21 cellular contexts compared by ENCODE assay signal in the genomic region with DNA sequence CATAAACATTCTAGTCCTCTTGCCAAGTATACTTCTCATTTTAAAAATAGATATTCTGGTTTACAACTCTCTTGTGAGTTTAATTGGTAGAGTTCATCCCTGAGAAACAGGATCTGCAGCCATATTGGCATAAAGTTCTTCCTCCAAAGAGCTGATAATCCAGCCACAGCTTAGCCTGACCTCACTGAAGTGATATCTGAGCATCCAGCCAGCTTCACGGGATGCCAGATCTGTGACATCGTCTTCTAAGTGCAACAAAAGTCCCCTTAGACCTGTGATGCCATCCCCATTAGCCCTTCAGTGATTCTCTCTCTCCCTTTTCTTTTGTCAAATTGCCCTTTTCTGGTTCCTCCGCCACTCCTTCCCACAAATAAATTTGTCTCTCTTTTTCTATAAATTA.
"Had no signal": no experiment of that assay in that cellular context is flagged by ENCODE, and none has a peak within 500 bp of the region (broad histone marks: within the 10 kb centered on the region; RNA-seq: fewer than 3 reads in every experiment).

No MANE protein-coding gene starts in this region.

- H3K4me3 ChIP-seq: ascending aorta, gastroesophageal sphincter, lower lobe of right lung, prostate gland, right atrium auricular region, thyroid gland had no signal

- H3K36me3 Mint-ChIP-seq: activated naive CD4-positive, alpha-beta T cell treated with anti-CD3 and anti-CD28 coated beads, Interleukin-2, amount 50 U/mL, for 24 hours; natural killer cell treated with Interleukin-12 subunit alpha and Interleukin-12 subunit beta and Interleukin-15 and Interleukin-18, amount 100 ng/mL, for 72 hours had no signal

- H3K36me3 ChIP-seq: ascending aorta, gastroesophageal sphincter, lower lobe of right lung, prostate gland, right atrium auricular region, thyroid gland had no signal

- DNase-seq: activated CD4-positive, CD25-positive, alpha-beta regulatory T cell treated with anti-CD3 and anti-CD28 coated beads, Interleukin-2, amount 50 U/mL, for 72 hours; activated effector memory CD4-positive, alpha-beta T cell treated with anti-CD3 and anti-CD28 coated beads, Interleukin-2, amount 50 U/mL, for 16 hours; activated T-cell treated with anti-CD3 and anti-CD28 coated beads, Interleukin-2, amount 50 U/mL, for 72 hours; cerebellar nuclear complex; cortex of kidney; effector CD4-positive, alpha-beta T cell; left colon; lower lobe of right lung; occipital lobe; stimulated activated CD4-positive, alpha-beta T cell treated with anti-CD3 and anti-CD28 coated beads, Interleukin-2, amount 100 ng/mL, for 24 hours; stimulated activated naive CD4-positive, alpha-beta T cell treated with Interleukin-2 at 50 U/mL for 16 hours; T-helper 1 cell; T-helper 9 cell; thyroid gland had no signal

- H3K9me3 ChIP-seq: ascending aorta, gastroesophageal sphincter, lower lobe of right lung, prostate gland, right atrium auricular region, thyroid gland had no signal

- H3K4me1 Mint-ChIP-seq: activated naive CD4-positive, alpha-beta T cell treated with anti-CD3 and anti-CD28 coated beads, Interleukin-2, amount 50 U/mL, for 24 hours had no signal

- H3K4me3 Mint-ChIP-seq: activated naive CD4-positive, alpha-beta T cell treated with anti-CD3 and anti-CD28 coated beads, Interleukin-2, amount 50 U/mL, for 24 hours; activated T-cell treated with anti-CD3 and anti-CD28 coated beads, Interleukin-2, amount 50 U/mL, for 72 hours; natural killer cell treated with Interleukin-12 subunit alpha and Interleukin-12 subunit beta and Interleukin-15 and Interleukin-18, amount 100 ng/mL, for 72 hours had no signal

- H3K27ac ChIP-seq: ascending aorta, gastroesophageal sphincter, lower lobe of right lung, prostate gland, right atrium auricular region, thyroid gland had no signal

- FAIRE-seq: bronchial epithelial cell had no signal

- H3K27me3 ChIP-seq: ascending aorta, gastroesophageal sphincter, right atrium auricular region, thyroid gland had no signal

- H3K4me1 ChIP-seq: ascending aorta, gastroesophageal sphincter, lower lobe of right lung, right atrium auricular region, thyroid gland had no signal

- ATAC-seq: activated T-cell treated with anti-CD3 and anti-CD28 coated beads, Interleukin-2, amount 50 U/mL, for 72 hours; gastroesophageal sphincter; left colon; lower lobe of right lung; natural killer cell treated with Interleukin-12 subunit alpha and Interleukin-12 subunit beta and Interleukin-15 and Interleukin-18, amount 100 ng/mL, for 72 hours had no signal

- H3K27me3 Mint-ChIP-seq: activated naive CD4-positive, alpha-beta T cell treated with anti-CD3 and anti-CD28 coated beads, Interleukin-2, amount 50 U/mL, for 24 hours had no signal

- H3K9me3 Mint-ChIP-seq: activated naive CD4-positive, alpha-beta T cell treated with anti-CD3 and anti-CD28 coated beads, Interleukin-2, amount 50 U/mL, for 24 hours; activated T-cell treated with anti-CD3 and anti-CD28 coated beads, Interleukin-2, amount 50 U/mL, for 72 hours; natural killer cell treated with Interleukin-12 subunit alpha and Interleukin-12 subunit beta and Interleukin-15 and Interleukin-18, amount 100 ng/mL, for 72 hours had no signal

- H3K27ac Mint-ChIP-seq: activated naive CD4-positive, alpha-beta T cell treated with anti-CD3 and anti-CD28 coated beads, Interleukin-2, amount 50 U/mL, for 24 hours; activated T-cell treated with anti-CD3 and anti-CD28 coated beads, Interleukin-2, amount 50 U/mL, for 72 hours; natural killer cell treated with Interleukin-12 subunit alpha and Interleukin-12 subunit beta and Interleukin-15 and Interleukin-18, amount 100 ng/mL, for 72 hours had no signal
